21 cellular contexts compared by ENCODE assay signal in the genomic region with DNA sequence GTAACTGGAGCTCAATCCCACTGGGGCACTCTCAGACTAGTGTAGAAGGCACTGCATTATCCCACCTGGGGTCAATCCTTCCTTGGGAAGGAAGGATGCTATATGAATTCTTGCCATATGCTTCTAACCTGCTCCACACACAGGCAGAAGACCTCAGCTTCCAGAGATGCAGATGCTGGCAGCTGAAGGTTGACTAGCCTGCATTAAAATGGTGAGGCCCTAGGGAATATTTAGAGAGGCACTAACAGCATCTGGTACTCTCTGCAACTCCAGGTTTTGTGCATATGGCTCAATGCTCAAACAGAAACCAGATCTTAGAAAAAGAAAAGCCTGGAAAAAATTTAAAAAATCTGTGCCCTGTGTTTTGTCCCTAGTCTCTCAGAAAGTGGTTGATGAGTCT. TPM values are rescaled to one million over a fixed set of nuclear protein-coding genes. Genes with fewer than 3 reads are reported as not detected.
"Had no signal": no experiment of that assay in that cellular context is flagged by ENCODE, and none has a peak within 500 bp of the region (broad histone marks: within the 10 kb centered on the region; RNA-seq: fewer than 3 reads in every experiment).

No MANE protein-coding gene starts in this region.

- H3K36me3 ChIP-seq: esophagus muscularis mucosa, neutrophil, tibial artery, uterus had no signal

- FAIRE-seq: endometrium had no signal

- H3K4me3 Mint-ChIP-seq: activated B cell treated with CpG ODN at 0.5 μM for 24 hours; activated CD8-positive, alpha-beta T cell treated with anti-CD3 and anti-CD28 coated beads, Interleukin-2, amount 10 ng/mL, durations not matched to agents 7 days and 5 days; activated naive CD8-positive, alpha-beta T cell; memory B cell; natural killer cell; stimulated activated naive B cell treated with anti-CD40 and anti-IgM and Interleukin-4, amounts not matched to agents 10 μg/mL and 1 μg/mL and 100 μg/mL, for 72 hours had no signal

- H3K27me3 ChIP-seq: esophagus muscularis mucosa, neutrophil, tibial artery, uterus had no signal

- H3K27ac Mint-ChIP-seq: activated B cell treated with CpG ODN at 0.5 μM for 24 hours; activated CD8-positive, alpha-beta T cell treated with anti-CD3 and anti-CD28 coated beads, Interleukin-2, amount 10 ng/mL, durations not matched to agents 7 days and 5 days; activated naive CD8-positive, alpha-beta T cell; memory B cell; natural killer cell; stimulated activated naive B cell treated with anti-CD40 and anti-IgM and Interleukin-4, amounts not matched to agents 10 μg/mL and 1 μg/mL and 100 μg/mL, for 72 hours had no signal

- H3K4me1 ChIP-seq: esophagus muscularis mucosa, tibial artery, uterus had no signal

- DNase-seq: activated B cell treated with CpG ODN at 0.5 μM for 24 hours; activated CD4-positive, alpha-beta T cell treated with anti-CD3 and anti-CD28 coated beads for 48 hours; activated CD8-positive, alpha-beta memory T cell treated with anti-CD3 and anti-CD28 coated beads, Interleukin-2, amount 50 U/mL, for 4 hours; activated CD8-positive, alpha-beta T cell treated with anti-CD3 and anti-CD28 coated beads, Interleukin-2, amount 10 ng/mL, durations not matched to agents 7 days and 5 days; activated gamma-delta T cell treated with Interleukin-2 at 50 U/mL for 16 hours; activated T-cell treated with anti-CD3 and anti-CD28 coated beads, Interleukin-2, amount 50 U/mL, for 48 hours; amniotic stem cell; hypothalamus; kidney glomerular epithelial cell; left ventricle myocardium superior; natural killer cell; posterior cingulate gyrus; stimulated activated naive B cell treated with anti-CD40 and anti-IgM and Interleukin-4, amounts not matched to agents 10 μg/mL and 1 μg/mL and 100 μg/mL, for 72 hours; tibial artery; uterus had no signal

- H3K27ac ChIP-seq: esophagus muscularis mucosa, neutrophil, tibial artery, uterus had no signal

- H3K4me3 ChIP-seq: esophagus muscularis mucosa, tibial artery, uterus had no signal

- H3K36me3 Mint-ChIP-seq: activated naive CD8-positive, alpha-beta T cell; memory B cell; natural killer cell; stimulated activated naive B cell treated with anti-CD40 and anti-IgM and Interleukin-4, amounts not matched to agents 10 μg/mL and 1 μg/mL and 100 μg/mL, for 72 hours had no signal

- H3K4me1 Mint-ChIP-seq: natural killer cell had no signal

- H3K9me3 ChIP-seq: esophagus muscularis mucosa, neutrophil, tibial artery, uterus had no signal

- H3K9me3 Mint-ChIP-seq: activated B cell treated with CpG ODN at 0.5 μM for 24 hours; memory B cell; natural killer cell; stimulated activated naive B cell treated with anti-CD40 and anti-IgM and Interleukin-4, amounts not matched to agents 10 μg/mL and 1 μg/mL and 100 μg/mL, for 72 hours had no signal

- H3K27me3 Mint-ChIP-seq: activated B cell treated with CpG ODN at 0.5 μM for 24 hours; stimulated activated naive B cell treated with anti-CD40 and anti-IgM and Interleukin-4, amounts not matched to agents 10 μg/mL and 1 μg/mL and 100 μg/mL, for 72 hours had no signal

RNA-seq across cellular contexts. Expression of gene MYRIP, which starts 56.0 kb away (rescaled TPM):
- total RNA-seq: activated CD8-positive, alpha-beta T cell treated with anti-CD3 and anti-CD28 coated beads, Interleukin-2, amount 10 ng/mL, durations not matched to agents 7 days and 5 days; fibroblast of villous mesenchyme; natural killer cell had no signal
